ENCODE assay signal across 8 cellular contexts in the genomic region with DNA sequence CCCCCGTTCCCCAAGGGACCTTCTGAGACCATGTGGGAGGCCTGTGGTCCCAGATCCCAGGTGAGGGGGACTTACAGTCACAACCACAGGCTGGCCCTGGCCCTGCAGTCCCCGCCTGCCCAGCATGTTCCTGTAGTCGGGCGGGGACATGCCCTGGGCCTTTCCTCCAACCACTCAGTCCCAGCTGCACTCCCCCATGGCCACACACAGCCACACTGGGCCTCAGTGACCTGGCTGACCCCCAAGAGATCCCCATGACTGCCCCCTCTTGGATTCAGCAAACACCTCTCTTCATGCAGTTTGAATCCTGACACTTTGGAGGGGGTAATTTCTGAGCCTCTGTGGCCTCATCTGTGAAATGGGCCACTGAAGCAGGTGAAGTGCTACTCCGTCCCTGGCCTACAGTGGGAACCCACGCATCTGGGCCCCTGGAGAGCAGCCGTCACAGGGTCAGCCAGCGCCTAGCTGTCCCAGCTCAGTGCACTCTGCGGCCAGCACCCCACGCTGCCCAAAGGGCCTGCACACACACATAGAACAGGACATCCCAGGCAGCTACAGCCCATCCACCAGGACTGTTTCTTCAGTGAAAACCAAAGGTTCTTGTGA. TPM values are rescaled to one million over a fixed set of nuclear protein-coding genes. Genes with fewer than 3 reads are reported as not detected.
DNase-seq lines count a peak whose midpoint lies in the region; ATAC-seq, FAIRE-seq and TF ChIP-seq lines count a peak whose summit lies in the region.

No MANE protein-coding gene starts in this region.

- no peak overlapping the region for H3K4me3 ChIP-seq in NT2/D1 (ENCODE audit: insufficient read length, low read depth)
- no peak overlapping the region for H3K4me3 ChIP-seq in A673 (ENCODE audit: low read depth, low read length, poor library complexity, severe bottlenecking)
- no peak overlapping the region for H3K4me3 ChIP-seq in MM.1S (ENCODE audit: low read length)

- no peaks in the 10 kb centered on the region for H3K9me3 ChIP-seq in NT2/D1 (ENCODE audit: insufficient read depth, low read length)
- no peaks in the 10 kb centered on the region for H3K9me3 ChIP-seq in A673 (ENCODE audit: low read depth, low read length, poor library complexity, severe bottlenecking)
- no peaks in the 10 kb centered on the region for H3K9me3 ChIP-seq in MM.1S (replicated peaks; ENCODE audit: insufficient read depth, low read length)

- H3K4me3 Mint-ChIP-seq in immature natural killer cell: peak overlapping the region in 1 of 5 donors; percentile 7

- no TSS peak for BruUV-seq in A673 (replicated peaks; lab: Mats Ljungman, UMichigan)

- peak; percentile 93 for FAIRE-seq in GM12892 (lab: Jason Lieb, UNC)

- no peaks in the 10 kb centered on the region for H3K9me3 Mint-ChIP-seq in immature natural killer cell

- DNase-seq in GM12892 (ENCODE audit: insufficient read length) (no peak), NT2/D1 (ENCODE audit: low read depth, low spot score) (no peak), immature natural killer cell (peak in 1 of 3 donors; percentile 5), A673 (ENCODE audit: low spot score) (no peak), NCI-H1048 (lab: John Stamatoyannopoulos, UW) (no peak), MM.1S (no peak), HK-2 (ENCODE audit: unreplicated experiment) (no peak)

- ATAC-seq in GM21619 (IDR thresholded peaks at IDR 0.05; ENCODE audit: unreplicated experiment): peak; percentile 38

- H3K9me2 ChIP-seq in MM.1S (replicated peaks; ENCODE audit: insufficient read depth, low read length): no peaks in the 10 kb centered on the region

- H3K27me3 Mint-ChIP-seq in immature natural killer cell (ENCODE audit: low read depth in 3 of 3): peaks cover 0 to 2% (median 1%) of the 10 kb centered on the region in 3 donors

- no peak overlapping the region for H2AFZ ChIP-seq in MM.1S (ENCODE audit: low read length)

- H3F3A ChIP-seq in MM.1S (ENCODE audit: insufficient read depth, low read length): no peaks in the 10 kb centered on the region

- CTCF ChIA-PET in A673 (lab: Charles Lee): no interaction called here

- TF ChIP-seq CTCF in A673 (conservative IDR thresholded peaks at IDR 0.05; ENCODE audit: low read depth, low read length) (no peak), MM.1S (IDR thresholded peaks at IDR 0.05; ENCODE audit: low read length) (no peak)

- no peak for TF ChIP-seq POLR2A in GM12892 (IDR thresholded peaks at IDR 0.05; ENCODE audit: low read depth, low read length)

- H3K9ac ChIP-seq in NT2/D1 (ENCODE audit: insufficient read length, low read depth) (peak overlapping the region; percentile 27), MM.1S (ENCODE audit: low read length) (no peak overlapping the region)

- H4K20me1 ChIP-seq in MM.1S (ENCODE audit: insufficient read depth, low read length): no peaks in the 10 kb centered on the region

- POLR2A ChIA-PET in A673 (lab: Charles Lee; ENCODE audit: low non-redundant PET): no interaction called here

- no peak overlapping the region for H3K27ac ChIP-seq in A673 (ENCODE audit: low read depth, low read length, poor library complexity, severe bottlenecking)
- no peak overlapping the region for H3K27ac ChIP-seq in MM.1S (ENCODE audit: low read length)

- H3K79me2 ChIP-seq in MM.1S (ENCODE audit: low read length): no peaks in the 10 kb centered on the region

- no peaks in the 10 kb centered on the region for H3K36me3 Mint-ChIP-seq in immature natural killer cell

- intact Hi-C loops in A673 (cut with micrococcal nuclease; ENCODE audit: unreplicated experiment): no loop called here

- H3K4me1 ChIP-seq in NT2/D1 (ENCODE audit: insufficient read depth, insufficient read length) (peaks cover 59% of the 10 kb centered on the region), A673 (ENCODE audit: insufficient read depth, low read length, poor library complexity, severe bottlenecking) (peaks cover 5% of the 10 kb centered on the region), MM.1S (ENCODE audit: low read length) (no peaks in the 10 kb centered on the region)

- H3K27ac Mint-ChIP-seq in immature natural killer cell: peak overlapping the region; percentile 68 to 88 (median 78)

- H3K4me2 ChIP-seq in MM.1S (ENCODE audit: low read depth, low read length): no peak overlapping the region

- peaks cover 9 to 11% of the 10 kb centered on the region in 2 donors for H3K4me1 Mint-ChIP-seq in immature natural killer cell

- H3K27me3 ChIP-seq in NT2/D1 (ENCODE audit: insufficient read depth, insufficient read length) (no peaks in the 10 kb centered on the region), A673 (replicated peaks; ENCODE audit: insufficient read depth, low read depth, low read length, poor library complexity) (no peaks in the 10 kb centered on the region), MM.1S (replicated peaks; ENCODE audit: insufficient read depth, low read length) (no peaks in the 10 kb centered on the region)

- H3K36me3 ChIP-seq in NT2/D1 (ENCODE audit: insufficient read depth, insufficient read length, low read length) (no peaks in the 10 kb centered on the region), A673 (ENCODE audit: insufficient read depth, low read length, poor library complexity, severe bottlenecking) (no peaks in the 10 kb centered on the region), MM.1S (replicated peaks; ENCODE audit: insufficient read depth, low read length) (no peaks in the 10 kb centered on the region)

RNA-seq across cellular contexts. Expression of a gene that starts 12.7 kb away (rescaled TPM):
- not detected for polyA plus RNA-seq in GM12892 (2012; ENCODE audit: missing spikeins)
- not detected for polyA plus RNA-seq in immature natural killer cell
- total RNA-seq in A673 (2021): 2.1 and 3.2 TPM in 2 replicates
